ENCODE assay signal across 1 cellular context in the genomic region with DNA sequence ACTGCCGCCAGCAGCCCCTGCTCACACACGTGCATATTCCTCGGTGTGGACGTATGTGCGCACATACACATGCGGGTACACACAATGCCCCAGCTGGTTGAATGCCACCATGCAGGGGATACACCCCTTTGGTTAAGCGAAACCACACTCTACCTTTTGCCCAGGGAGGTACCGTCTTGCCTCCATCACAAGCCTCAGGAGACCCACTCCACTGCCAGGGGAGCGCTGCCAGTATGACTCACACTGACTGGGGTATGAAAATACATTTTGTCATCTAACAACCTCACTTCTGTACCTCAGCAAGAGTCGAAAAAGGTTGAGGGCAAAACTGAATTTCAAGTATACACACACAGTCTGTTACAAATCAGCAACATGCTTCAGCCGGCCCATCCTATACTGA.
TF ChIP-seq lines count a peak whose summit lies in the region.

No MANE protein-coding gene starts in this region.

TF ChIP-seq in IMR-90, 13 proteins besides CTCF, POLR2A, EP300 and RAD21 (continued from another document):
- TF ChIP-seq, protein P1, sequence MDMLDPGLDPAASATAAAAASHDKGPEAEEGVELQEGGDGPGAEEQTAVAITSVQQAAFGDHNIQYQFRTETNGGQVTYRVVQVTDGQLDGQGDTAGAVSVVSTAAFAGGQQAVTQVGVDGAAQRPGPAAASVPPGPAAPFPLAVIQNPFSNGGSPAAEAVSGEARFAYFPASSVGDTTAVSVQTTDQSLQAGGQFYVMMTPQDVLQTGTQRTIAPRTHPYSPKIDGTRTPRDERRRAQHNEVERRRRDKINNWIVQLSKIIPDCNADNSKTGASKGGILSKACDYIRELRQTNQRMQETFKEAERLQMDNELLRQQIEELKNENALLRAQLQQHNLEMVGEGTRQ (IDR thresholded peaks at IDR 0.05; ENCODE audit: low read depth, low read length) = no peak
